Comparison of ENCODE assay signal across 8 cellular contexts in genomic region chrX:150899191-150899757, GRCh38. TPM values are rescaled to one million over a fixed set of nuclear protein-coding genes. Genes with fewer than 3 reads are reported as not detected.
DNase-seq lines count a peak whose midpoint lies in the region; ATAC-seq and TF ChIP-seq lines count a peak whose summit lies in the region.

No MANE protein-coding gene starts in this region.

- peak overlapping the region; percentile 84 for H2AFZ ChIP-seq in mammary epithelial cell (ENCODE audit: low read depth, low read length)

- in situ Hi-C loops in mammary epithelial cell (cut with MboI; ENCODE audit: low sequenced_read_pairs in 2 of 2), result no loop called here

- ATAC-seq in GM21825 (IDR thresholded peaks at IDR 0.05; ENCODE audit: unreplicated experiment), result peak; percentile 60

- no TSS peak for BruUV-seq in mammary epithelial cell (replicated peaks; lab: Mats Ljungman, UMichigan)

- dilution Hi-C loops in mammary epithelial cell (cut with HindIII; ENCODE audit: low sequenced_read_pairs), result loop anchor here (10.0 kb wide), 1 partner anchor 74 kb away; no protein-coding TSS in a partner anchor

- CTCF ChIA-PET in mammary epithelial cell (lab: Charles Lee; ENCODE audit: low non-redundant PET), result no interaction called here

- peak overlapping the region; percentile 75 for H3K4me2 ChIP-seq in mammary epithelial cell (ENCODE audit: insufficient read depth, low read depth, low read length)

- H3K4me1 ChIP-seq in mammary epithelial cell (ENCODE audit: insufficient read depth, low read length), result peaks cover 7% of the 10 kb centered on the region
- peaks cover 6 to 10% (median 8%) of the 10 kb centered on the region in 3 donors for H3K4me1 ChIP-seq in skeletal muscle tissue (ENCODE audit: control insufficient read depth in 3 of 3, insufficient read depth in 3 of 3, low read length in 3 of 3)

- peaks cover 31% of the 10 kb centered on the region for H3K79me2 ChIP-seq in mammary epithelial cell (ENCODE audit: insufficient read depth, low read length)

- intact Hi-C loops in mammary epithelial cell (cut with micrococcal nuclease), result no loop called here

- H3K9ac ChIP-seq in mammary epithelial cell (ENCODE audit: insufficient read depth, low read length) (peak overlapping the region; percentile 69), skeletal muscle tissue (ENCODE audit: low read depth in 1 of 3, low read length in 3 of 3) (peak overlapping the region; percentile 74 to 84 (median 80))

- H3K27ac ChIP-seq in mammary epithelial cell (ENCODE audit: insufficient read depth, low read depth, low read length) (peak overlapping the region; percentile 58), skeletal muscle tissue (ENCODE audit: low read depth, low read length) (peak overlapping the region; percentile 75)

- H4K20me1 ChIP-seq in mammary epithelial cell (ENCODE audit: insufficient read depth, low read length), result no peaks in the 10 kb centered on the region

- H3K4me3 ChIP-seq in MG63 (peak overlapping the region; percentile 63), mammary epithelial cell (replicated peaks in 1 of 3; ENCODE audit: insufficient read depth in 1 of 3, low read depth in 2 of 3, low read length in 3 of 3) (peak overlapping the region; percentile 50 to 70 (median 54)), skeletal muscle tissue (ENCODE audit: low read length in 3 of 3) (peak overlapping the region; percentile 73 to 82 (median 74))

- H3K27me3 ChIP-seq in MG63 (no peaks in the 10 kb centered on the region), mammary epithelial cell (ENCODE audit: insufficient read depth, low read length) (no peaks in the 10 kb centered on the region), skeletal muscle tissue (ENCODE audit: control insufficient read depth in 3 of 3, insufficient read depth in 3 of 3, low read length in 3 of 3) (no peaks in the 10 kb centered on the region)

- 43% methylated on average over 21 of the region's 42 CpGs for WGBS in mammary epithelial cell (ENCODE audit: low coverage, missing lambda C conversion rate)

- H3K36me3 ChIP-seq in MG63 (no peaks in the 10 kb centered on the region), mammary epithelial cell (ENCODE audit: insufficient read depth, low read length) (no peaks in the 10 kb centered on the region), skeletal muscle tissue (ENCODE audit: control insufficient read depth in 3 of 3, insufficient read depth in 3 of 3, low read length in 3 of 3) (no peaks in the 10 kb centered on the region)

- DNase-seq in EH (ENCODE audit: low read depth) (peak; percentile 50), MG63 (no peak), T-helper 2 cell (peak in 4 of 5 experiments; percentile 0 to 51 (median 7)), mammary epithelial cell (peak; percentile 14), inferior parietal cortex (ENCODE audit: extremely low spot score) (peak; percentile 33), iPS-NIHi7 (ENCODE audit: extremely low spot score) (no peak)

- TF ChIP-seq CTCF in mammary epithelial cell (conservative IDR thresholded peaks at IDR 0.05 in 1 of 2, IDR thresholded peaks at IDR 0.05 in 1 of 2; ENCODE audit: extremely low read depth in 1 of 2, insufficient read depth in 1 of 2, low read depth in 1 of 2, low read length in 2 of 2), result no peak

- H3K9me3 ChIP-seq in MG63 (no peaks in the 10 kb centered on the region), mammary epithelial cell (replicated peaks; ENCODE audit: insufficient read depth, low read length) (peaks cover 3% of the 10 kb centered on the region), skeletal muscle tissue (ENCODE audit: control insufficient read depth in 3 of 3, low read length in 3 of 3) (no peaks in the 10 kb centered on the region)

RNA-seq across cellular contexts. Expression of gene CD99L2, which starts 0.8 kb away (rescaled TPM):
- total RNA-seq in MG63 (2014; rRNA removed; shearing (Covaris generic); ENCODE audit: low replicate concordance), result 39.1 and 54.7 TPM in 2 replicates
- 10 to 100 TPM; 14.9 to 26.3 TPM for total RNA-seq in mammary epithelial cell
- polyA plus RNA-seq in mammary epithelial cell, result 15.3 TPM
- 10.6 TPM for polyA minus RNA-seq in mammary epithelial cell
- total RNA-seq in skeletal muscle tissue, result 25.1 TPM

Comparison
In these comparisons a context has a peak if more than half of its experiments do, and no peak if none do; other contexts are left out.
1. DNase-seq: peak in EH (single experiment), T-helper 2 cell (4 of 5), mammary epithelial cell (single experiment) and inferior parietal cortex (single experiment); none in MG63 (single experiment) and iPS-NIHi7 (single experiment).
2. Peak in every context shown above with its lines, with median percentiles within 50 percentile points of each other: H3K4me3 ChIP-seq.